In the genomic region with DNA sequence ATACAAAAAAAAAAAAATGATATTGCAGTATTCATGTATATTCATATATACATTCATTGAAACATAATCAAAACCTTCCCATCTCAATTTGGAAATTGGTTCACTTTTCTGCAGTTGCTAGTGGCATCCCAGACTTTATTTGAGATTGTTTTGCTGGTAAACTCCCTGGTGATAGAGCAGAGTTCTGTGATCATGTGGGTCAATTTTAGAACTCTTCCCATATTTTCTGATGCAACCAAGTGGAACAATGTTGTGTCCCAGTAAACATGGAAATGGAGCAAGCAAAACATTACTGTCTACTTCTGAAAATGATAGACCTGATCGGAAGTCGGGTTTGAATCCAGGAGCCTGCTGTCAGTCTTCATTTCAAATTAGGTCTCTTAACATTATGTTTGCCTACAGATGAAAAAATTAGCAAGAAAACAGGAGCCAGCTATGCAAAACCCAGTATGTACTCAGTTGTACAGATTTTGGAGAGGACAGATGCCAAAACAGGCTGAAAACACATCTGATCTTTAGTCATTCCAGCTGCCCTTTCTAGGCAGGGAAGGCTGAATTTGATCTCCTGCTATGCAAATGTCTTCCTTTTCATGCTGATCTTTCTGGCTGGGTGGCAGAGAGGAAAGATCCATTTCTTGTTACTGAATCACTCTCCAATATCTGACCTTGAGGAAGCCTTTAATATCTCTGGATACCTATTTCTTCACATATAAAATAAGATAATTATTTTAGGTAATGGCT, we compare ENCODE assay signal across 16 cellular contexts.
A peak's percentile ranks its signal among the peaks of the same experiment; 100 is the strongest.
DNase-seq lines count a peak whose midpoint lies in the region; TF ChIP-seq lines count a peak whose summit lies in the region.
"Had no signal": no experiment of that assay in that cellular context is flagged by ENCODE, and none has a peak within 500 bp of the region (broad histone marks: within the 10 kb centered on the region; RNA-seq: fewer than 3 reads in every experiment).

No MANE protein-coding gene starts in this region.

- BruUV-seq in MCF 10A (replicated peaks; lab: Mats Ljungman, UMichigan) (no TSS peak), PC-9 (replicated peaks; lab: Mats Ljungman, UMichigan) (no TSS peak)

- DNase-seq in MCF 10A (ENCODE audit: unreplicated experiment) (no peak), breast epithelium (ENCODE audit: low spot score in 2 of 2) (no peak), PC-9 (no peak), iPS-NIHi11 (ENCODE audit: low spot score) (peak; percentile 35), NCI-H1417 (lab: John Stamatoyannopoulos, UW) (no peak), immature natural killer cell (no peak)
- DNase-seq in activated T-cell treated with anti-CD3 and anti-CD28 coated beads, Interleukin-2, amount 50 U/mL, for 24 hours: no peak
- DNase-seq in stimulated activated CD4-positive, alpha-beta T cell treated with anti-CD3 and anti-CD28 coated beads, Interleukin-2, amount 100 ng/mL, for 48 hours: no peak
- DNase-seq: adrenal gland; CD8-positive, alpha-beta memory T cell; NCI-H2029 treated with DMSO at 0.1 percent for 48 hours; stimulated activated naive CD4-positive, alpha-beta T cell treated with Interleukin-2 at 50 U/mL for 16 hours; T-cell; uterus had no signal

- no peaks in the 10 kb centered on the region for H3K9me2 ChIP-seq in PC-9 (ENCODE audit: insufficient read depth)

- H3K4me1 Mint-ChIP-seq in MCF 10A (ENCODE audit: insufficient read depth, unreplicated experiment) (peaks cover 27% of the 10 kb centered on the region), immature natural killer cell (no peaks in the 10 kb centered on the region)
- H3K4me1 Mint-ChIP-seq in activated T-cell treated with anti-CD3 and anti-CD28 coated beads, Interleukin-2, amount 50 U/mL, for 24 hours (ENCODE audit: low read depth): no peaks in the 10 kb centered on the region
- H3K4me1 Mint-ChIP-seq: CD8-positive, alpha-beta memory T cell; T-cell had no signal

- no peak for TF ChIP-seq POLR2A in breast epithelium (IDR thresholded peaks at IDR 0.05)

- H2AFZ ChIP-seq in PC-9: peak overlapping the region; percentile 48; the same call in 1 of the 2 replicates

- H3K9me3 ChIP-seq in breast epithelium: no peaks in the 10 kb centered on the region
- H3K9me3 ChIP-seq in PC-9 (ENCODE audit: insufficient read depth, low read depth): 0 out of 2 replicates have a peak, but pooled peaks cover 3% of the 10 kb centered on the region
- H3K9me3 ChIP-seq: adrenal gland, gastroesophageal sphincter, uterus had no signal

- CTCF ChIA-PET in MCF 10A (lab: Yijun Ruan, JAX): no interaction called here
- CTCF ChIA-PET in PC-9 (lab: Charles Lee): interaction anchor here (0.6 kb wide), 1 partner anchor 84 kb away, joined by 3 read pairs; no protein-coding TSS in a partner anchor

- no peaks in the 10 kb centered on the region for H4K20me1 ChIP-seq in PC-9 (ENCODE audit: insufficient read depth)

- H3K27me3 Mint-ChIP-seq in MCF 10A (ENCODE audit: insufficient read depth, unreplicated experiment) (no peaks in the 10 kb centered on the region), immature natural killer cell (ENCODE audit: low read depth in 3 of 3) (peaks cover 0 to 2% (median 0%) of the 10 kb centered on the region in 3 donors)
- H3K27me3 Mint-ChIP-seq in activated T-cell treated with anti-CD3 and anti-CD28 coated beads, Interleukin-2, amount 50 U/mL, for 24 hours: no peaks in the 10 kb centered on the region
- H3K27me3 Mint-ChIP-seq: CD8-positive, alpha-beta memory T cell; T-cell had no signal

- H3K27me3 ChIP-seq in breast epithelium (no peaks in the 10 kb centered on the region), PC-9 (ENCODE audit: insufficient read depth, low read depth) (no peaks in the 10 kb centered on the region)
- H3K27me3 ChIP-seq: adrenal gland, gastroesophageal sphincter, uterus had no signal

- H3K27ac Mint-ChIP-seq in MCF 10A (ENCODE audit: low read depth, unreplicated experiment) (peak overlapping the region; percentile 67), immature natural killer cell (no peak overlapping the region)
- H3K27ac Mint-ChIP-seq in activated T-cell treated with anti-CD3 and anti-CD28 coated beads, Interleukin-2, amount 50 U/mL, for 24 hours: no peak overlapping the region
- H3K27ac Mint-ChIP-seq: CD8-positive, alpha-beta memory T cell; nephron; T-cell had no signal

- H3K4me2 ChIP-seq in PC-9: no peak overlapping the region

- TF ChIP-seq CTCF in MCF 10A (IDR thresholded peaks at IDR 0.05; ENCODE audit: unreplicated experiment) (no peak), breast epithelium (IDR thresholded peaks at IDR 0.05) (no peak), PC-9 (conservative IDR thresholded peaks at IDR 0.05) (no peak)

- intact Hi-C loops in MCF 10A (cut with micrococcal nuclease): loop anchor here (10.0 kb wide), 1 partner anchor 219 kb away; no protein-coding TSS in a partner anchor
- intact Hi-C loops in breast epithelium (cut with DNase I; ENCODE audit: low total_unique reads): loop anchor here (5.0 kb wide), 1 partner anchor 333 kb away; no protein-coding TSS in a partner anchor
- intact Hi-C loops in PC-9 (cut with micrococcal nuclease; ENCODE audit: unreplicated experiment): no loop called here

- H3K4me3 Mint-ChIP-seq in MCF 10A (ENCODE audit: unreplicated experiment) (no peak overlapping the region), immature natural killer cell (no peak overlapping the region)
- no peak overlapping the region for H3K4me3 Mint-ChIP-seq in activated T-cell treated with anti-CD3 and anti-CD28 coated beads, Interleukin-2, amount 50 U/mL, for 24 hours
- H3K4me3 Mint-ChIP-seq: CD8-positive, alpha-beta memory T cell; nephron; T-cell had no signal

- H3K4me3 ChIP-seq in breast epithelium (no peak overlapping the region), PC-9 (no peak overlapping the region)
- H3K4me3 ChIP-seq: adrenal gland, gastroesophageal sphincter, uterus had no signal

- POLR2A ChIA-PET in MCF 10A (lab: Yijun Ruan, JAX) (interaction anchor here (0.7 kb wide), 1 partner anchor 97 kb away, joined by 3 read pairs; no protein-coding TSS in a partner anchor), PC-9 (lab: Charles Lee; ENCODE audit: unreplicated experiment) (no interaction called here)

- H3K36me3 Mint-ChIP-seq in MCF 10A (ENCODE audit: insufficient read depth, unreplicated experiment): no peaks in the 10 kb centered on the region
- H3K36me3 Mint-ChIP-seq in activated T-cell treated with anti-CD3 and anti-CD28 coated beads, Interleukin-2, amount 50 U/mL, for 24 hours (ENCODE audit: low read depth): no peaks in the 10 kb centered on the region
- no peaks in the 10 kb centered on the region for H3K36me3 Mint-ChIP-seq in immature natural killer cell
- H3K36me3 Mint-ChIP-seq: CD8-positive, alpha-beta memory T cell; T-cell had no signal

- no peaks in the 10 kb centered on the region for H3K9me3 Mint-ChIP-seq in MCF 10A (ENCODE audit: unreplicated experiment)
- H3K9me3 Mint-ChIP-seq in activated T-cell treated with anti-CD3 and anti-CD28 coated beads, Interleukin-2, amount 50 U/mL, for 24 hours: peaks cover 6% of the 10 kb centered on the region
- H3K9me3 Mint-ChIP-seq in immature natural killer cell: peaks cover 4 to 24% (median 11%) of the 10 kb centered on the region in 6 donors
- H3K9me3 Mint-ChIP-seq: nephron had no signal

- H3K79me2 ChIP-seq in PC-9 (ENCODE audit: low read depth): no peaks in the 10 kb centered on the region

- no peaks in the 10 kb centered on the region for H3F3A ChIP-seq in PC-9 (ENCODE audit: insufficient read depth, low read depth)

- H3K36me3 ChIP-seq in breast epithelium (no peaks in the 10 kb centered on the region), PC-9 (ENCODE audit: low read depth) (no peaks in the 10 kb centered on the region)
- H3K36me3 ChIP-seq: adrenal gland, gastroesophageal sphincter, uterus had no signal

- H3K27ac ChIP-seq in breast epithelium (no peak overlapping the region), PC-9 (no peak overlapping the region)
- H3K27ac ChIP-seq: adrenal gland, gastroesophageal sphincter, uterus had no signal

- H3K4me1 ChIP-seq in breast epithelium: no peaks in the 10 kb centered on the region
- 0 out of 2 replicates have a peak, but pooled peaks cover 3% of the 10 kb centered on the region for H3K4me1 ChIP-seq in PC-9 (replicated peaks; ENCODE audit: insufficient read depth)
- H3K4me1 ChIP-seq: adrenal gland, gastroesophageal sphincter, uterus had no signal
